8 cellular contexts compared by ENCODE assay signal in the genomic region with DNA sequence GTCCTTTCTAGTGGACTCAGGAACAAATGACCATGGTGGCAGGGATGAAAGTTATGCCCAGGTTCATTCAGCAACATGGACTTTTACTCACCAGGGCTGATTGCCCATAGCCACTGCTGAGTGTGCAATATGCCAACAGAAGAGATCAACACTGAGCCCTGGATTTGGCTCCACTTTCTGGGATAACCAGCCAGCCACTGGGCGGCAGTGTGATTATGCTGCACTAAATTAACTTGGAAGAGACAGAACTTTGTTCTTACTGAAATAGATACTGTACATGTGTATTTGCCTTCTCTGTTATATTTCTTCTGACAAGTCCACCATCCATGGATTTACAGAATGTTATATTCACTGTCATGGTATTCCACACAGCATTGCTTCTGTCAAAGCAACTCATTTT.
A peak's percentile ranks its signal among the peaks of the same experiment; 100 is the strongest.
DNase-seq lines count a peak whose midpoint lies in the region; ATAC-seq and TF ChIP-seq lines count a peak whose summit lies in the region.

No MANE protein-coding gene starts in this region.

- H3K27ac ChIP-seq in left ventricle myocardium inferior (replicated peaks) = no peak overlapping the region
- H3K27ac ChIP-seq in upper lobe of right lung = no peak overlapping the region

- H3K36me3 Mint-ChIP-seq in activated CD4-positive, alpha-beta memory T cell treated with anti-CD3 and anti-CD28 coated beads, Interleukin-2, amount 10 ng/mL, durations not matched to agents 7 days and 5 days (ENCODE audit: low read depth) = no peaks in the 10 kb centered on the region

- H3K27me3 ChIP-seq in left ventricle myocardium inferior (ENCODE audit: low read depth) = no peaks in the 10 kb centered on the region
- no peaks in the 10 kb centered on the region for H3K27me3 ChIP-seq in upper lobe of right lung

- CTCF ChIA-PET in activated CD4-positive, alpha-beta memory T cell treated with anti-CD3 and anti-CD28 coated beads, Interleukin-2, amount 10 ng/mL, durations not matched to agents 7 days and 5 days (lab: Charles Lee) = no interaction called here

- TF ChIP-seq CTCF in left ventricle myocardium inferior (IDR thresholded peaks at IDR 0.05; ENCODE audit: borderline replicate concordance) (peak; percentile 73), upper lobe of right lung (IDR thresholded peaks at IDR 0.05) (peak; percentile 43)

- DNase-seq in NOMO-1 treated with DMSO at 0.1 percent for 48 hours (lab: John Stamatoyannopoulos, UW; ENCODE audit: unreplicated experiment) (peak; percentile 8), NOMO-1 treated with dmso at 0.1 percent for 144 hours (lab: John Stamatoyannopoulos, UW; ENCODE audit: unreplicated experiment) (no peak), SW480 (ENCODE audit: low spot score) (peak; percentile 55), left ventricle myocardium inferior (peak; percentile 33), upper lobe of right lung (no peak)
- no peak for DNase-seq in activated CD4-positive, alpha-beta memory T cell treated with anti-CD3 and anti-CD28 coated beads, Interleukin-2, amount 10 ng/mL, durations not matched to agents 7 days and 5 days

- no peaks in the 10 kb centered on the region for H3K9me3 Mint-ChIP-seq in activated CD4-positive, alpha-beta memory T cell treated with anti-CD3 and anti-CD28 coated beads, Interleukin-2, amount 10 ng/mL, durations not matched to agents 7 days and 5 days

- no peaks in the 10 kb centered on the region for H3K9me3 ChIP-seq in left ventricle myocardium inferior (replicated peaks)
- H3K9me3 ChIP-seq in upper lobe of right lung = no peaks in the 10 kb centered on the region

- H3K27me3 Mint-ChIP-seq in activated CD4-positive, alpha-beta memory T cell treated with anti-CD3 and anti-CD28 coated beads, Interleukin-2, amount 10 ng/mL, durations not matched to agents 7 days and 5 days = no peaks in the 10 kb centered on the region

- H3K36me3 ChIP-seq in left ventricle myocardium inferior (no peaks in the 10 kb centered on the region), upper lobe of right lung (no peaks in the 10 kb centered on the region)

- no peaks in the 10 kb centered on the region for H3K4me1 Mint-ChIP-seq in activated CD4-positive, alpha-beta memory T cell treated with anti-CD3 and anti-CD28 coated beads, Interleukin-2, amount 10 ng/mL, durations not matched to agents 7 days and 5 days

- H3K4me3 ChIP-seq in left ventricle myocardium inferior = no peak overlapping the region
- H3K4me3 ChIP-seq in upper lobe of right lung = no peak overlapping the region

- POLR2A ChIA-PET in activated CD4-positive, alpha-beta memory T cell treated with anti-CD3 and anti-CD28 coated beads, Interleukin-2, amount 10 ng/mL, durations not matched to agents 7 days and 5 days (lab: Charles Lee) = no interaction called here

- peak; percentile 68 for ATAC-seq in upper lobe of right lung
- ATAC-seq in HG03432 (IDR thresholded peaks at IDR 0.05; ENCODE audit: unreplicated experiment) = no peak
- no peak for ATAC-seq in HG02970 (IDR thresholded peaks at IDR 0.05; ENCODE audit: low FRiP score, unreplicated experiment)

- intact Hi-C loops in left ventricle myocardium inferior (cut with micrococcal nuclease) (no loop called here), upper lobe of right lung (cut with DNase I) (no loop called here)

- H3K27ac Mint-ChIP-seq in activated CD4-positive, alpha-beta memory T cell treated with anti-CD3 and anti-CD28 coated beads, Interleukin-2, amount 10 ng/mL, durations not matched to agents 7 days and 5 days = no peak overlapping the region

- no peak overlapping the region for H3K4me3 Mint-ChIP-seq in activated CD4-positive, alpha-beta memory T cell treated with anti-CD3 and anti-CD28 coated beads, Interleukin-2, amount 10 ng/mL, durations not matched to agents 7 days and 5 days

- no peaks in the 10 kb centered on the region for H3K4me1 ChIP-seq in left ventricle myocardium inferior
- H3K4me1 ChIP-seq in upper lobe of right lung = no peaks in the 10 kb centered on the region

Comparison
In these comparisons a context has a peak if more than half of its experiments do, and no peak if none do; other contexts are left out.
1. DNase-seq: peak in NOMO-1 treated with DMSO at 0.1 percent for 48 hours (single experiment), SW480 (single experiment) and left ventricle myocardium inferior (single experiment); none in NOMO-1 treated with dmso at 0.1 percent for 144 hours (single experiment), upper lobe of right lung (single experiment) and activated CD4-positive, alpha-beta memory T cell treated with anti-CD3 and anti-CD28 coated beads, Interleukin-2, amount 10 ng/mL, durations not matched to agents 7 days and 5 days (single experiment).